ENCODE assay signal across 25 cellular contexts in the genomic region with DNA sequence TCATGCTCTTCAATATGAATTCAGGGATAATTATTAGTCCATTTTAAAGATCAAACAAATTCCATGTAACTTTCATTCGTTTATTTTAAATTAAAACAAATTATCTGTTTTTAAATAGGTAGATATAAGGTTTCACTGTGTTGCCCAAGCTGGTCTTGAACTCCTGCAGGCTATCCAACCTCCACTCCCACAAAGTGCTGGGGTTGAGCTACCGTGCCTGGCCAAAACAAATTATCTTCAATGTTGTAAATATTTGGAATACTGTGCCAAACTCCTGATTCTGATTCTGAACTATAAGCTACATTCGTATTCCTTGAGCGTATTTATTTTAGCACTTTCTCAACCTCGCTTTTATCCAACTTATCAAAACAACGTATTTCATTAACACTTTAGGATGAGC. TPM values are rescaled to one million over a fixed set of nuclear protein-coding genes. Genes with fewer than 3 reads are reported as not detected.
A peak's percentile ranks its signal among the peaks of the same experiment; 100 is the strongest.
DNase-seq lines count a peak whose midpoint lies in the region; ATAC-seq, FAIRE-seq and TF ChIP-seq lines count a peak whose summit lies in the region.
"Had no signal": no experiment of that assay in that cellular context is flagged by ENCODE, and none has a peak within 500 bp of the region (broad histone marks: within the 10 kb centered on the region; RNA-seq: fewer than 3 reads in every experiment).

No MANE protein-coding gene starts in this region.

- H3K27ac ChIP-seq in right lobe of liver, result peak overlapping the region in 2 of 3 donors; percentile 38 to 43
- H3K27ac ChIP-seq in HepG2 (ENCODE audit: extremely low read length, insufficient read depth, low read length), result no peak overlapping the region
- no peak overlapping the region for H3K27ac ChIP-seq in mesenchymal stem cell (ENCODE audit: low read length, poor library complexity, severe bottlenecking)
- H3K27ac ChIP-seq in gastrocnemius medialis, result peak overlapping the region; percentile 11 to 94 (median 33)
- H3K27ac ChIP-seq: 22Rv1; BLaER1 treated with 17β-estradiol and CSF1 and Interleukin-3, amounts not matched to agents 10 nM and 100 nM had no signal

- H2BK12ac ChIP-seq in mesenchymal stem cell (ENCODE audit: low read length in 2 of 2), result no peak overlapping the region

- no peaks in the 10 kb centered on the region for H3K79me2 ChIP-seq in HepG2 (ENCODE audit: insufficient read depth, low read length)

- no peak overlapping the region for H2AFZ ChIP-seq in HepG2 (ENCODE audit: low read length)
- H2AFZ ChIP-seq in mesenchymal stem cell (ENCODE audit: low read depth, low read length), result no peak overlapping the region

- peaks cover 0 to 21% (median 3%) of the 10 kb centered on the region in 4 donors for H3K36me3 ChIP-seq in right lobe of liver
- H3K36me3 ChIP-seq in HepG2 (replicated peaks in 1 of 2; ENCODE audit: control insufficient read depth in 1 of 2, insufficient read depth in 2 of 2, low read length in 2 of 2), result no peaks in the 10 kb centered on the region
- peaks cover 3 to 23% of the 10 kb centered on the region in 2 experiments for H3K36me3 ChIP-seq in mesenchymal stem cell (ENCODE audit: control insufficient read depth in 1 of 2, insufficient read depth in 2 of 2, low read depth in 1 of 2, low read length in 2 of 2)
- H3K36me3 ChIP-seq in gastrocnemius medialis, result peaks cover 0 to 61% of the 10 kb centered on the region in 2 donors
- H3K36me3 ChIP-seq: BE2C; BLaER1 treated with 17β-estradiol and CSF1 and Interleukin-3, amounts not matched to agents 10 nM and 100 nM had no signal

- no peaks in the 10 kb centered on the region for H3K9me3 ChIP-seq in right lobe of liver
- no peaks in the 10 kb centered on the region for H3K9me3 ChIP-seq in HepG2 (ENCODE audit: low read length)
- no peaks in the 10 kb centered on the region for H3K9me3 ChIP-seq in mesenchymal stem cell (ENCODE audit: control insufficient read depth, low read length)
- H3K9me3 ChIP-seq in gastrocnemius medialis, result no peaks in the 10 kb centered on the region
- H3K9me3 ChIP-seq: BE2C; BLaER1 treated with 17β-estradiol and CSF1 and Interleukin-3, amounts not matched to agents 10 nM and 100 nM; HAP-1 had no signal

- H3K18ac ChIP-seq in mesenchymal stem cell (ENCODE audit: low read depth in 1 of 2, low read length in 2 of 2), result no peak overlapping the region

- H2BK5ac ChIP-seq in mesenchymal stem cell (ENCODE audit: low read depth, low read length, poor library complexity, severe bottlenecking), result no peak overlapping the region

- TF ChIP-seq CTCF in right lobe of liver (IDR thresholded peaks at IDR 0.05) (no peak), HepG2 (CRISPR knock-in tag; IDR thresholded peaks at IDR 0.05) (no peak), gastrocnemius medialis (IDR thresholded peaks at IDR 0.05 in 4 of 5, conservative IDR thresholded peaks at IDR 0.05 in 1 of 5) (no peak)

- TF ChIP-seq RAD21 in HepG2 (CRISPR knock-in tag; IDR thresholded peaks at IDR 0.05), result no peak

- in situ Hi-C loops in HepG2 (cut with HindIII; ENCODE audit: extremely low pct_ligation_motif_present, low pct_unique_long_range_greater_than_20kb), result no loop called here
- in situ Hi-C loops in gastrocnemius medialis (cut with MboI; ENCODE audit: low sequenced_read_pairs in 4 of 4), result no loop called here

- 31% methylated on average over 6 of the region's 6 CpGs for WGBS in right lobe of liver (ENCODE audit: insufficient coverage, low coverage, low lambda C conversion rate, missing lambda C conversion rate)
- 81% methylated on average over 6 of the region's 6 CpGs for WGBS in HepG2 (ENCODE audit: low lambda C conversion rate)
- WGBS in mesenchymal stem cell, result 100% methylated on average over 1 of the region's 6 CpGs

- H3K14ac ChIP-seq in mesenchymal stem cell (ENCODE audit: low read length in 2 of 2), result no peak overlapping the region

- POLR2A ChIA-PET in HepG2 (lab: Yijun Ruan, JAX), result no interaction called here

- FAIRE-seq in HepG2 (lab: Jason Lieb, UNC), result no peak
- FAIRE-seq: A204.1, D721Med, GM12878, GM18507, H54 had no signal

- DNase-seq in right lobe of liver (no peak), HepG2 (ENCODE audit: low spot score) (no peak), fibroblast of peridontal ligament (ENCODE audit: extremely low read depth) (peak; percentile 7), mesenchymal stem cell (no peak), gastrocnemius medialis (no peak), AG08395 (ENCODE audit: low spot score) (no peak), HUDEP-2 (lab: John Stamatoyannopoulos, UW; ENCODE audit: unreplicated experiment in 76 of 76) (no peak), NCI-H2227 (lab: John Stamatoyannopoulos, UW; ENCODE audit: unreplicated experiment) (no peak)
- DNase-seq: BE2C; CD4-positive, alpha-beta T cell; CD8-positive, alpha-beta memory T cell; DMS 273 treated with DMSO at 0.1 percent for 48 hours; DMS79; EL; GDM1; GOT3; HFFc6 had no signal

- no peak overlapping the region for H3K9ac ChIP-seq in HepG2 (ENCODE audit: insufficient read depth, low read depth, low read length)
- H3K9ac ChIP-seq in mesenchymal stem cell (ENCODE audit: low read length), result peak overlapping the region; percentile 58
- H3K9ac ChIP-seq: BLaER1 treated with 17β-estradiol and CSF1 and Interleukin-3, amounts not matched to agents 10 nM and 100 nM had no signal

- no peaks in the 10 kb centered on the region for H4K20me1 ChIP-seq in HepG2 (ENCODE audit: insufficient read depth, low read length)
- H4K20me1 ChIP-seq: BLaER1 treated with 17β-estradiol and CSF1 and Interleukin-3, amounts not matched to agents 10 nM and 100 nM had no signal

- H4K91ac ChIP-seq in mesenchymal stem cell (ENCODE audit: low read length), result no peak overlapping the region

- H3K79me1 ChIP-seq in mesenchymal stem cell (replicated peaks; ENCODE audit: low read length, poor library complexity, severe bottlenecking), result no peaks in the 10 kb centered on the region

- TF ChIP-seq POLR2A in right lobe of liver (IDR thresholded peaks at IDR 0.05) (no peak), HepG2 (IDR thresholded peaks at IDR 0.05; ENCODE audit: insufficient read depth in 1 of 2, low read depth in 2 of 2, low read length in 2 of 2) (no peak), gastrocnemius medialis (IDR thresholded peaks at IDR 0.05) (no peak)

- intact Hi-C loops in right lobe of liver (cut with DNase I) (no loop called here), HepG2 (cut with micrococcal nuclease; ENCODE audit: unreplicated experiment) (no loop called here), gastrocnemius medialis (cut with DNase I; ENCODE audit: low total_unique reads) (no loop called here)

- H3K4me1 ChIP-seq in right lobe of liver (peaks cover 0 to 35% (median 7%) of the 10 kb centered on the region in 4 donors), HepG2 (ENCODE audit: insufficient read depth, low read length) (peaks cover 18% of the 10 kb centered on the region), mesenchymal stem cell (ENCODE audit: control insufficient read depth, insufficient read depth, low read depth, low read length) (no peaks in the 10 kb centered on the region), gastrocnemius medialis (no peaks in the 10 kb centered on the region)
- H3K4me1 ChIP-seq: BE2C; BLaER1 treated with 17β-estradiol and CSF1 and Interleukin-3, amounts not matched to agents 10 nM and 100 nM had no signal

- no peak overlapping the region for H3K4ac ChIP-seq in mesenchymal stem cell (ENCODE audit: low read depth in 1 of 2, low read length in 2 of 2)

- no peak overlapping the region for H3K23ac ChIP-seq in mesenchymal stem cell (ENCODE audit: low read length in 2 of 2)

- H4K8ac ChIP-seq in mesenchymal stem cell (ENCODE audit: low read length), result no peak overlapping the region

- peak; percentile 76 to 89 (median 81) for ATAC-seq in right lobe of liver
- no peak for ATAC-seq in HepG2
- ATAC-seq in gastrocnemius medialis, result no peak
- ATAC-seq: GM12878 had no signal

- H2AK5ac ChIP-seq in mesenchymal stem cell (ENCODE audit: low read length, severe bottlenecking), result no peak overlapping the region

- H3K27me3 ChIP-seq in right lobe of liver (no peaks in the 10 kb centered on the region), HepG2 (ENCODE audit: control insufficient read depth in 1 of 2, insufficient read depth in 2 of 2, low read length in 2 of 2) (no peaks in the 10 kb centered on the region), mesenchymal stem cell (ENCODE audit: control insufficient read depth in 1 of 2, insufficient read depth in 1 of 2, low read length in 2 of 2) (no peaks in the 10 kb centered on the region), gastrocnemius medialis (no peaks in the 10 kb centered on the region)
- H3K27me3 ChIP-seq: BE2C; BLaER1 treated with 17β-estradiol and CSF1 and Interleukin-3, amounts not matched to agents 10 nM and 100 nM had no signal

- TF ChIP-seq EP300 in HepG2 (IDR thresholded peaks at IDR 0.05; ENCODE audit: low read depth in 2 of 2, low read length in 2 of 2), result no peak
- no peak for TF ChIP-seq EP300 in HepG2 (CRISPR knock-in tag; IDR thresholded peaks at IDR 0.05; ENCODE audit: borderline replicate concordance)

- no TSS peak for BruUV-seq in HepG2 (replicated peaks; lab: Mats Ljungman, UMichigan)

- H3K4me2 ChIP-seq in HepG2 (ENCODE audit: low read depth, low read length), result no peak overlapping the region
- no peak overlapping the region for H3K4me2 ChIP-seq in mesenchymal stem cell (ENCODE audit: low read length, poor library complexity, severe bottlenecking)
- H3K4me2 ChIP-seq: BLaER1 treated with 17β-estradiol and CSF1 and Interleukin-3, amounts not matched to agents 10 nM and 100 nM had no signal

- H2BK120ac ChIP-seq in mesenchymal stem cell (ENCODE audit: low read depth, low read length), result no peak overlapping the region

- H3K4me3 ChIP-seq in right lobe of liver, result no peak overlapping the region
- no peak overlapping the region for H3K4me3 ChIP-seq in HepG2 (replicated peaks in 1 of 3; ENCODE audit: insufficient read depth in 1 of 3, low read depth in 2 of 3, low read length in 3 of 3)
- no peak overlapping the region for H3K4me3 ChIP-seq in mesenchymal stem cell (ENCODE audit: insufficient read depth in 1 of 2, low read depth in 1 of 2, low read length in 2 of 2)
- no peak overlapping the region for H3K4me3 ChIP-seq in gastrocnemius medialis
- H3K4me3 ChIP-seq: BLaER1 treated with 17β-estradiol and CSF1 and Interleukin-3, amounts not matched to agents 10 nM and 100 nM; GM12878; HAP-1 had no signal

- CTCF ChIA-PET in HepG2 (lab: Yijun Ruan, JAX; ENCODE audit: low intra/inter-chr PET ratio, low total read pairs), result no interaction called here

- no peak overlapping the region for H2BK15ac ChIP-seq in mesenchymal stem cell (ENCODE audit: low read depth, poor library complexity, severe bottlenecking)

RNA-seq across cellular contexts. Expression of gene AGL, which starts 19.6 kb away (rescaled TPM):
- total RNA-seq in right lobe of liver, result 10 to 100 TPM; 22.5 to 46.5 (median 33.5) TPM
- total RNA-seq in HepG2 (2016; rRNA removed; fragmentation: Illumina TruSeq; extraction: Trizol), result 13.1 and 28.0 TPM in 2 replicates
- 1.1 and 1.9 TPM in 2 replicates for total RNA-seq in HepG2 (2016; cell fraction: cytosol; rRNA removed; fragmentation: Illumina TruSeq; extraction: Trizol; ENCODE audit: low read depth)
- 12.5 and 27.4 TPM in 2 replicates for total RNA-seq in HepG2 (2016; cell fraction: insoluble cytoplasmic fraction; rRNA removed; fragmentation: Illumina TruSeq; extraction: Trizol)
- total RNA-seq in HepG2 (2016; cell fraction: membrane; rRNA removed; fragmentation: Illumina TruSeq; extraction: Trizol), result 4.2 and 4.7 TPM in 2 replicates
- total RNA-seq in HepG2 (2016; cell fraction: nucleus; rRNA removed; fragmentation: Illumina TruSeq; extraction: Trizol), result 15.4 and 17.3 TPM in 2 replicates
- 3.9 and 4.3 TPM in 2 replicates for polyA plus RNA-seq in HepG2 (2011; rRNA removed)
- 1.2 and 2.1 TPM in 2 replicates for polyA plus RNA-seq in HepG2 (2011; cell fraction: cytosol; rRNA removed)
- 6.2 and 7.1 TPM in 2 replicates for polyA plus RNA-seq in HepG2 (2011; cell fraction: nucleus; rRNA removed)
- 7.7 and 9.8 TPM in 2 replicates for polyA plus RNA-seq in HepG2 (2012)
- polyA plus RNA-seq in HepG2 (2016; cell fraction: cytosol; fragmentation: Illumina TruSeq; extraction: Trizol; ENCODE audit: low read depth), result 0.58 and 0.61 TPM in 2 replicates
- 13.4 and 15.7 TPM in 2 replicates for polyA plus RNA-seq in HepG2 (2016; cell fraction: insoluble cytoplasmic fraction; fragmentation: Illumina TruSeq; extraction: Trizol; ENCODE audit: low read depth)
- polyA plus RNA-seq in HepG2 (2016; cell fraction: membrane; fragmentation: Illumina TruSeq; extraction: Trizol; ENCODE audit: low read depth), result 1.3 and 1.5 TPM in 2 replicates
- 17.2 and 17.6 TPM in 2 replicates for polyA plus RNA-seq in HepG2 (2016; cell fraction: nucleus; fragmentation: Illumina TruSeq; extraction: Trizol; ENCODE audit: insufficient read depth, low read depth)
- polyA minus RNA-seq in HepG2 (2011; rRNA and poly(A)+ RNA removed; ENCODE audit: low replicate concordance), result 5.1 and 7.4 TPM in 2 replicates
- 8.9 TPM in 2 replicates for polyA minus RNA-seq in HepG2 (2011; cell fraction: cytosol; rRNA and poly(A)+ RNA removed)
- 19.3 and 22.3 TPM in 2 replicates for polyA minus RNA-seq in HepG2 (2011; cell fraction: nucleus; rRNA and poly(A)+ RNA removed)
- 6.4 TPM for polyA plus RNA-seq in mesenchymal stem cell (2013, experiment 1 of 2)
- 6.4 TPM for polyA plus RNA-seq in mesenchymal stem cell (2013, experiment 2 of 2)
- 100 to 1,000 TPM in 2 of 4 donors, 10 to 100 TPM in 2; 49.3 to 143 (median 103) TPM for total RNA-seq in gastrocnemius medialis

Comparison
In these comparisons a context has a peak if more than half of its experiments do, and no peak if none do; other contexts are left out.
1. ATAC-seq: peak in right lobe of liver (4 of 4); none in HepG2 (single experiment) and gastrocnemius medialis (0 of 2).
2. H3K27ac ChIP-seq: peak in right lobe of liver (2 of 3) and gastrocnemius medialis (4 of 4); none in HepG2 (single experiment) and mesenchymal stem cell (single experiment).